Comparison of ENCODE assay signal across 1 cellular context in genomic region chr14:100375963-100376735, GRCh38.
TF ChIP-seq lines count a peak whose summit lies in the region.

Gene WDR25, plus strand, starts transcription at chr14:100376485.

TF ChIP-seq in HepG2, 621 proteins besides CTCF, POLR2A, EP300 and RAD21 (continued from another document and continues in another):
- TF ChIP-seq, protein P1, sequence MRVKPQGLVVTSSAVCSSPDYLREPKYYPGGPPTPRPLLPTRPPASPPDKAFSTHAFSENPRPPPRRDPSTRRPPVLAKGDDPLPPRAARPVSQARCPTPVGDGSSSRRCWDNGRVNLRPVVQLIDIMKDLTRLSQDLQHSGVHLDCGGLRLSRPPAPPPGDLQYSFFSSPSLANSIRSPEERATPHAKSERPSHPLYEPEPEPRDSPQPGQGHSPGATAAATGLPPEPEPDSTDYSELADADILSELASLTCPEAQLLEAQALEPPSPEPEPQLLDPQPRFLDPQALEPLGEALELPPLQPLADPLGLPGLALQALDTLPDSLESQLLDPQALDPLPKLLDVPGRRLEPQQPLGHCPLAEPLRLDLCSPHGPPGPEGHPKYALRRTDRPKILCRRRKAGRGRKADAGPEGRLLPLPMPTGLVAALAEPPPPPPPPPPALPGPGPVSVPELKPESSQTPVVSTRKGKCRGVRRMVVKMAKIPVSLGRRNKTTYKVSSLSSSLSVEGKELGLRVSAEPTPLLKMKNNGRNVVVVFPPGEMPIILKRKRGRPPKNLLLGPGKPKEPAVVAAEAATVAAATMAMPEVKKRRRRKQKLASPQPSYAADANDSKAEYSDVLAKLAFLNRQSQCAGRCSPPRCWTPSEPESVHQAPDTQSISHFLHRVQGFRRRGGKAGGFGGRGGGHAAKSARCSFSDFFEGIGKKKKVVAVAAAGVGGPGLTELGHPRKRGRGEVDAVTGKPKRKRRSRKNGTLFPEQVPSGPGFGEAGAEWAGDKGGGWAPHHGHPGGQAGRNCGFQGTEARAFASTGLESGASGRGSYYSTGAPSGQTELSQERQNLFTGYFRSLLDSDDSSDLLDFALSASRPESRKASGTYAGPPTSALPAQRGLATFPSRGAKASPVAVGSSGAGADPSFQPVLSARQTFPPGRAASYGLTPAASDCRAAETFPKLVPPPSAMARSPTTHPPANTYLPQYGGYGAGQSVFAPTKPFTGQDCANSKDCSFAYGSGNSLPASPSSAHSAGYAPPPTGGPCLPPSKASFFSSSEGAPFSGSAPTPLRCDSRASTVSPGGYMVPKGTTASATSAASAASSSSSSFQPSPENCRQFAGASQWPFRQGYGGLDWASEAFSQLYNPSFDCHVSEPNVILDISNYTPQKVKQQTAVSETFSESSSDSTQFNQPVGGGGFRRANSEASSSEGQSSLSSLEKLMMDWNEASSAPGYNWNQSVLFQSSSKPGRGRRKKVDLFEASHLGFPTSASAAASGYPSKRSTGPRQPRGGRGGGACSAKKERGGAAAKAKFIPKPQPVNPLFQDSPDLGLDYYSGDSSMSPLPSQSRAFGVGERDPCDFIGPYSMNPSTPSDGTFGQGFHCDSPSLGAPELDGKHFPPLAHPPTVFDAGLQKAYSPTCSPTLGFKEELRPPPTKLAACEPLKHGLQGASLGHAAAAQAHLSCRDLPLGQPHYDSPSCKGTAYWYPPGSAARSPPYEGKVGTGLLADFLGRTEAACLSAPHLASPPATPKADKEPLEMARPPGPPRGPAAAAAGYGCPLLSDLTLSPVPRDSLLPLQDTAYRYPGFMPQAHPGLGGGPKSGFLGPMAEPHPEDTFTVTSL (CRISPR knock-in tag; IDR thresholded peaks at IDR 0.05; ENCODE audit: borderline replicate concordance) = no peak; the same call in 1 of the 2 replicates
- TF ChIP-seq ZSCAN12 (CRISPR knock-in tag; IDR thresholded peaks at IDR 0.05) = no peak
- TF ChIP-seq FOXA1 (IDR thresholded peaks at IDR 0.05) = no peak
- TF ChIP-seq FOXA1 (CRISPR knock-in tag; IDR thresholded peaks at IDR 0.05) = peak; percentile 11; the same call in 1 of the 2 replicates
- no peak; the same call in 1 of the 2 replicates for TF ChIP-seq MEIS1 (CRISPR knock-in tag; IDR thresholded peaks at IDR 0.05; ENCODE audit: borderline replicate concordance)
- no peak for TF ChIP-seq ZNF30 (CRISPR knock-in tag; IDR thresholded peaks at IDR 0.05)
- TF ChIP-seq SATB2 (CRISPR knock-in tag; IDR thresholded peaks at IDR 0.05) = no peak
- TF ChIP-seq U2AF1 (optimal IDR thresholded peaks at IDR 0.05; ENCODE audit: low read depth, low read length) = peak; percentile 47
- no peak; the same call in 1 of the 2 replicates for TF ChIP-seq FOXJ3 (CRISPR knock-in tag; IDR thresholded peaks at IDR 0.05; ENCODE audit: borderline replicate concordance)
- TF ChIP-seq FOSL1 (CRISPR knock-in tag; IDR thresholded peaks at IDR 0.05; ENCODE audit: borderline replicate concordance) = no peak
- TF ChIP-seq, protein P2, sequence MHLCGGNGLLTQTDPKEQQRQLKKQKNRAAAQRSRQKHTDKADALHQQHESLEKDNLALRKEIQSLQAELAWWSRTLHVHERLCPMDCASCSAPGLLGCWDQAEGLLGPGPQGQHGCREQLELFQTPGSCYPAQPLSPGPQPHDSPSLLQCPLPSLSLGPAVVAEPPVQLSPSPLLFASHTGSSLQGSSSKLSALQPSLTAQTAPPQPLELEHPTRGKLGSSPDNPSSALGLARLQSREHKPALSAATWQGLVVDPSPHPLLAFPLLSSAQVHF (CRISPR knock-in tag; IDR thresholded peaks at IDR 0.05) = no peak
- peak; percentile 95 for TF ChIP-seq GABPA (IDR thresholded peaks at IDR 0.05; ENCODE audit: low read depth, low read length)
- peak; percentile 93 for TF ChIP-seq GABPA (CRISPR knock-in tag; IDR thresholded peaks at IDR 0.05; ENCODE audit: low read depth)
- TF ChIP-seq, protein P3, sequence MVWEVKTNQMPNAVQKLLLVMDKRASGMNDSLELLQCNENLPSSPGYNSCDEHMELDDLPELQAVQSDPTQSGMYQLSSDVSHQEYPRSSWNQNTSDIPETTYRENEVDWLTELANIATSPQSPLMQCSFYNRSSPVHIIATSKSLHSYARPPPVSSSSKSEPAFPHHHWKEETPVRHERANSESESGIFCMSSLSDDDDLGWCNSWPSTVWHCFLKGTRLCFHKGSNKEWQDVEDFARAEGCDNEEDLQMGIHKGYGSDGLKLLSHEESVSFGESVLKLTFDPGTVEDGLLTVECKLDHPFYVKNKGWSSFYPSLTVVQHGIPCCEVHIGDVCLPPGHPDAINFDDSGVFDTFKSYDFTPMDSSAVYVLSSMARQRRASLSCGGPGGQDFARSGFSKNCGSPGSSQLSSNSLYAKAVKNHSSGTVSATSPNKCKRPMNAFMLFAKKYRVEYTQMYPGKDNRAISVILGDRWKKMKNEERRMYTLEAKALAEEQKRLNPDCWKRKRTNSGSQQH (CRISPR knock-in tag; IDR thresholded peaks at IDR 0.05; ENCODE audit: low read depth) = no peak; the same call in 1 of the 2 replicates
- TF ChIP-seq ZFP62 (CRISPR knock-in tag; IDR thresholded peaks at IDR 0.05) = 0 out of 2 replicates have a peak, but pooled peaks have one; percentile 15
- peak; percentile 91; the same call in 1 of the 2 replicates for TF ChIP-seq KLF6 (CRISPR knock-in tag; IDR thresholded peaks at IDR 0.05)
- no peak for TF ChIP-seq ZNF562 (CRISPR knock-in tag; IDR thresholded peaks at IDR 0.05; ENCODE audit: borderline replicate concordance)
- peak; percentile 28; the same call in 1 of the 2 replicates for TF ChIP-seq MYPOP (CRISPR knock-in tag; IDR thresholded peaks at IDR 0.05)
- no peak for TF ChIP-seq MBNL3 (CRISPR knock-in tag; conservative IDR thresholded peaks at IDR 0.05)
- TF ChIP-seq POGK (CRISPR knock-in tag; conservative IDR thresholded peaks at IDR 0.05) = peak; percentile 67; the same call in 1 of the 2 replicates
- TF ChIP-seq, protein P4, sequence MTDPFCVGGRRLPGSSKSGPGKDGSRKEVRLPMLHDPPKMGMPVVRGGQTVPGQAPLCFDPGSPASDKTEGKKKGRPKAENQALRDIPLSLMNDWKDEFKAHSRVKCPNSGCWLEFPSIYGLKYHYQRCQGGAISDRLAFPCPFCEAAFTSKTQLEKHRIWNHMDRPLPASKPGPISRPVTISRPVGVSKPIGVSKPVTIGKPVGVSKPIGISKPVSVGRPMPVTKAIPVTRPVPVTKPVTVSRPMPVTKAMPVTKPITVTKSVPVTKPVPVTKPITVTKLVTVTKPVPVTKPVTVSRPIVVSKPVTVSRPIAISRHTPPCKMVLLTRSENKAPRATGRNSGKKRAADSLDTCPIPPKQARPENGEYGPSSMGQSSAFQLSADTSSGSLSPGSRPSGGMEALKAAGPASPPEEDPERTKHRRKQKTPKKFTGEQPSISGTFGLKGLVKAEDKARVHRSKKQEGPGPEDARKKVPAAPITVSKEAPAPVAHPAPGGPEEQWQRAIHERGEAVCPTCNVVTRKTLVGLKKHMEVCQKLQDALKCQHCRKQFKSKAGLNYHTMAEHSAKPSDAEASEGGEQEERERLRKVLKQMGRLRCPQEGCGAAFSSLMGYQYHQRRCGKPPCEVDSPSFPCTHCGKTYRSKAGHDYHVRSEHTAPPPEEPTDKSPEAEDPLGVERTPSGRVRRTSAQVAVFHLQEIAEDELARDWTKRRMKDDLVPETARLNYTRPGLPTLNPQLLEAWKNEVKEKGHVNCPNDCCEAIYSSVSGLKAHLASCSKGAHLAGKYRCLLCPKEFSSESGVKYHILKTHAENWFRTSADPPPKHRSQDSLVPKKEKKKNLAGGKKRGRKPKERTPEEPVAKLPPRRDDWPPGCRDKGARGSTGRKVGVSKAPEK (CRISPR knock-in tag; IDR thresholded peaks at IDR 0.05; ENCODE audit: borderline replicate concordance) = peak; percentile 58; the same call in 1 of the 2 replicates
- no peak for TF ChIP-seq NR3C1 (CRISPR knock-in tag; IDR thresholded peaks at IDR 0.05)
- peak; percentile 100 for TF ChIP-seq NFYC (CRISPR knock-in tag; IDR thresholded peaks at IDR 0.05)
- no peak for TF ChIP-seq ZBTB46 (CRISPR knock-in tag; IDR thresholded peaks at IDR 0.05; ENCODE audit: borderline replicate concordance)
- peak; percentile 58; the same call in 1 of the 2 replicates for TF ChIP-seq TBX3 (IDR thresholded peaks at IDR 0.05; ENCODE audit: borderline replicate concordance)
- peak; percentile 67; the same call in 1 of the 2 replicates for TF ChIP-seq MAZ (IDR thresholded peaks at IDR 0.05; ENCODE audit: borderline replicate concordance, low read depth, low read length)
- peak; percentile 63 for TF ChIP-seq MAZ (CRISPR knock-in tag; IDR thresholded peaks at IDR 0.05; ENCODE audit: low read depth)
- no peak; the same call in 1 of the 2 replicates for TF ChIP-seq GPN1 (CRISPR knock-in tag; IDR thresholded peaks at IDR 0.05; ENCODE audit: borderline replicate concordance)
- TF ChIP-seq XRCC5 (optimal IDR thresholded peaks at IDR 0.05; ENCODE audit: low read length) = peak; percentile 63
- TF ChIP-seq EED (CRISPR knock-in tag; IDR thresholded peaks at IDR 0.05) = no peak
- no peak for TF ChIP-seq SNRNP70 (IDR thresholded peaks at IDR 0.05; ENCODE audit: low read depth, low read length)
- TF ChIP-seq CREM (IDR thresholded peaks at IDR 0.05) = peak; percentile 69; the same call in 1 of the 2 replicates
- peak; percentile 48; the same call in 1 of the 2 replicates for TF ChIP-seq CREM (CRISPR knock-in tag; IDR thresholded peaks at IDR 0.05)
- TF ChIP-seq HNRNPK (IDR thresholded peaks at IDR 0.05; ENCODE audit: low read depth, low read length, poor library complexity, severe bottlenecking) = peak; percentile 95
- no peak for TF ChIP-seq ZNF44 (CRISPR knock-in tag; IDR thresholded peaks at IDR 0.05)
- TF ChIP-seq KAT8 (CRISPR knock-in tag; IDR thresholded peaks at IDR 0.05) = peak; percentile 96
- no peak for TF ChIP-seq MBD4 (IDR thresholded peaks at IDR 0.05; ENCODE audit: borderline replicate concordance, low read length)
- peak; percentile 99 for TF ChIP-seq KLF15 (CRISPR knock-in tag; IDR thresholded peaks at IDR 0.05; ENCODE audit: borderline replicate concordance)
- peak; percentile 50; the same call in 1 of the 2 replicates for TF ChIP-seq RFX5 (IDR thresholded peaks at IDR 0.05; ENCODE audit: low read depth, low read length)
